Comparison of ENCODE assay signal across 18 cellular contexts in the genomic region with DNA sequence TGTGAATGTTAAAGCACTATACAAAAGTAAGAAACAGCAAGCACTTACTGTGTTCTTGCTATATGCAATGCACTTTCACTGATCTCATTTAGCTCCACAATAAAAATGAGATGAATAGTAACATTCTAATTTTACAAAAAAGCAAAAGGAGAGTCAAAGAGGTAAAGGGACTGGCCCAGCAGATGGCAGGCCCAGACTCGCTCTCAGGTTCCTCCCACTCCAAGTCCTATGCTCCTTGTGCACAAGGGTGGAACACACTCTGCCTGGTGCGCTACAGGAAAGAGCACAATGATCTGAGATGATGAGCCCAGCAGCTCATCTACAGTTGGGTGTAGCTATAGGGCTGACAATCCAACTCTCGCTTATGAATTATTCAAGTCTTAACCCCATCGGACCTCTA.
A peak's percentile ranks its signal among the peaks of the same experiment; 100 is the strongest.
DNase-seq lines count a peak whose midpoint lies in the region; ATAC-seq and TF ChIP-seq lines count a peak whose summit lies in the region.
"Had no signal": no experiment of that assay in that cellular context is flagged by ENCODE, and none has a peak within 500 bp of the region (broad histone marks: within the 10 kb centered on the region; RNA-seq: fewer than 3 reads in every experiment).

No MANE protein-coding gene starts in this region.

- H3K9me3 ChIP-seq in HEK293 (ENCODE audit: control insufficient read depth, insufficient read depth, low read depth, low read length) (no peaks in the 10 kb centered on the region), RWPE2 (ENCODE audit: severe bottlenecking) (no peaks in the 10 kb centered on the region)
- H3K9me3 ChIP-seq: BE2C, SK-N-SH had no signal

- DNase-seq in NCI-H345 (lab: John Stamatoyannopoulos, UW) (peak; percentile 34), NCI-H345 treated with DMSO at 0.1 percent for 48 hours (lab: John Stamatoyannopoulos, UW; ENCODE audit: unreplicated experiment) (no peak), RWPE2 (ENCODE audit: low spot score) (no peak), foreskin keratinocyte (peak; percentile 43 to 61), MV-4-11 (lab: John Stamatoyannopoulos, UW) (no peak)
- DNase-seq in NK-92 treated with Interleukin-12 subunit alpha and Interleukin-12 subunit beta, amount 100 ng/mL, for 24 hours (lab: John Stamatoyannopoulos, UW) = no peak
- DNase-seq: BE2C; CD4-positive, CD25-positive, alpha-beta regulatory T cell; GDM1; HCEC 1CT; NCI-H2029; NCI-H526 treated with DMSO at 0.1 percent for 48 hours; SHP77 treated with DMSO at 0.1 percent for 48 hours; SK-N-SH; T-helper 9 cell had no signal

- H3K4me1 ChIP-seq in HEK293 (ENCODE audit: control insufficient read depth, insufficient read depth, low read length) (no peaks in the 10 kb centered on the region), RWPE2 (ENCODE audit: insufficient read depth, poor library complexity, severe bottlenecking) (peaks cover 5% of the 10 kb centered on the region), foreskin keratinocyte (peaks cover 9% of the 10 kb centered on the region)
- H3K4me1 ChIP-seq: BE2C had no signal

- H3K27me3 ChIP-seq in RWPE2 (ENCODE audit: insufficient read depth, poor library complexity, severe bottlenecking) (no peaks in the 10 kb centered on the region), foreskin keratinocyte (no peaks in the 10 kb centered on the region)
- H3K27me3 ChIP-seq: BE2C had no signal

- H3K27ac ChIP-seq in HEK293 (ENCODE audit: extremely low read depth, low read depth, low read length) = no peak overlapping the region
- no peak overlapping the region for H3K27ac ChIP-seq in RWPE2 (ENCODE audit: poor library complexity, severe bottlenecking)
- no peak overlapping the region for H3K27ac ChIP-seq in foreskin keratinocyte

- ATAC-seq in RWPE2 (ENCODE audit: low read depth) (peak; percentile 61), foreskin keratinocyte (peak; percentile 88), GM18520 (IDR thresholded peaks at IDR 0.05; ENCODE audit: unreplicated experiment) (no peak)
- ATAC-seq: GM23338 had no signal

- H3K36me3 ChIP-seq in HEK293 (ENCODE audit: control insufficient read depth in 2 of 2, insufficient read depth in 1 of 2, low read length in 2 of 2) = no peaks in the 10 kb centered on the region
- no peaks in the 10 kb centered on the region for H3K36me3 ChIP-seq in RWPE2 (ENCODE audit: low read depth)
- H3K36me3 ChIP-seq: BE2C had no signal

- no peak for TF ChIP-seq CTCF in HEK293 (tag by site-specific recombination; IDR thresholded peaks at IDR 0.05)
- TF ChIP-seq CTCF in RWPE2 (IDR thresholded peaks at IDR 0.05; ENCODE audit: poor library complexity, severe bottlenecking) = no peak
- peak; percentile 27 for TF ChIP-seq CTCF in foreskin keratinocyte (conservative IDR thresholded peaks at IDR 0.05)

- no peak overlapping the region for H3K4me3 ChIP-seq in HEK293 (ENCODE audit: low read depth, low read length)
- H3K4me3 ChIP-seq in RWPE2 (ENCODE audit: severe bottlenecking) = no peak overlapping the region
- H3K4me3 ChIP-seq: GM23338 had no signal

- CTCF ChIA-PET in HEK293 (lab: Yijun Ruan, JAX) = interaction anchor here (0.6 to 9.9 kb wide), 4 partner anchors 11 to 874 kb away, joined by 3 to 83 read pairs (median 8); no protein-coding TSS in a partner anchor

- POLR2A ChIA-PET in HEK293 (lab: Yijun Ruan, JAX) = no interaction called here

TF ChIP-seq in HEK293, 187 proteins besides CTCF, POLR2A, EP300 and RAD21 (continues in another document):
- TF ChIP-seq ZNF169 (tag by site-specific recombination; IDR thresholded peaks at IDR 0.05) = no peak
- no peak for TF ChIP-seq ZNF677 (tag by site-specific recombination; IDR thresholded peaks at IDR 0.05)
- no peak for TF ChIP-seq ZNF776 (tag by site-specific recombination; IDR thresholded peaks at IDR 0.05; ENCODE audit: borderline replicate concordance)
- peak; percentile 55; the same call in 1 of the 2 replicates for TF ChIP-seq ZBTB17 (tag by site-specific recombination; IDR thresholded peaks at IDR 0.05)
- TF ChIP-seq, protein P1, sequence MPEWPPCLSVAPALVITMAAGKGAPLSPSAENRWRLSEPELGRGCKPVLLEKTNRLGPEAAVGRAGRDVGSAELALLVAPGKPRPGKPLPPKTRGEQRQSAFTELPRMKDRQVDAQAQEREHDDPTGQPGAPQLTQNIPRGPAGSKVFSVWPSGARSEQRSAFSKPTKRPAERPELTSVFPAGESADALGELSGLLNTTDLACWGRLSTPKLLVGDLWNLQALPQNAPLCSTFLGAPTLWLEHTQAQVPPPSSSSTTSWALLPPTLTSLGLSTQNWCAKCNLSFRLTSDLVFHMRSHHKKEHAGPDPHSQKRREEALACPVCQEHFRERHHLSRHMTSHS (tag by site-specific recombination; IDR thresholded peaks at IDR 0.05) = no peak
- TF ChIP-seq ZNF274 (IDR thresholded peaks at IDR 0.05; ENCODE audit: low read length) = no peak
- no peak for TF ChIP-seq ZNF274 (tag by site-specific recombination; IDR thresholded peaks at IDR 0.05; ENCODE audit: borderline replicate concordance)
- TF ChIP-seq ZNF664 (tag by site-specific recombination; IDR thresholded peaks at IDR 0.05) = peak; percentile 52; the same call in 1 of the 2 replicates
- TF ChIP-seq ZBTB8A (tag by site-specific recombination; IDR thresholded peaks at IDR 0.05) = no peak
- peak; percentile 35; the same call in 1 of the 2 replicates for TF ChIP-seq SP7 (tag by site-specific recombination; IDR thresholded peaks at IDR 0.05)
- TF ChIP-seq ZSCAN23 (tag by site-specific recombination; IDR thresholded peaks at IDR 0.05) = no peak
- no peak for TF ChIP-seq ZNF23 (tag by site-specific recombination; IDR thresholded peaks at IDR 0.05; ENCODE audit: borderline replicate concordance)
- TF ChIP-seq EGR2 (tag by site-specific recombination; IDR thresholded peaks at IDR 0.05; ENCODE audit: low read depth) = 0 out of 2 replicates have a peak, but pooled peaks have one; percentile 14
- peak; percentile 44; the same call in 1 of the 2 replicates for TF ChIP-seq PRDM1 (tag by site-specific recombination; IDR thresholded peaks at IDR 0.05)
- no peak for TF ChIP-seq ZNF248 (tag by site-specific recombination; IDR thresholded peaks at IDR 0.05)
- TF ChIP-seq SCRT2 (tag by site-specific recombination; IDR thresholded peaks at IDR 0.05) = peak; percentile 39
- TF ChIP-seq KLF17 (tag by site-specific recombination; IDR thresholded peaks at IDR 0.05) = peak; percentile 57; the same call in 1 of the 2 replicates
- no peak for TF ChIP-seq ZNF302 (tag by site-specific recombination; IDR thresholded peaks at IDR 0.05; ENCODE audit: low read depth)
- 0 out of 2 replicates have a peak, but pooled peaks have one; percentile 24 for TF ChIP-seq ZFHX2 (tag by site-specific recombination; conservative IDR thresholded peaks at IDR 0.05)
- TF ChIP-seq ZBTB6 (tag by site-specific recombination; IDR thresholded peaks at IDR 0.05) = no peak
- no peak for TF ChIP-seq ZNF621 (tag by site-specific recombination; IDR thresholded peaks at IDR 0.05)
- no peak for TF ChIP-seq ZNF202 (tag by site-specific recombination; IDR thresholded peaks at IDR 0.05; ENCODE audit: borderline replicate concordance)
- TF ChIP-seq ZNF596 (tag by site-specific recombination; IDR thresholded peaks at IDR 0.05) = no peak
- TF ChIP-seq, protein P2, sequence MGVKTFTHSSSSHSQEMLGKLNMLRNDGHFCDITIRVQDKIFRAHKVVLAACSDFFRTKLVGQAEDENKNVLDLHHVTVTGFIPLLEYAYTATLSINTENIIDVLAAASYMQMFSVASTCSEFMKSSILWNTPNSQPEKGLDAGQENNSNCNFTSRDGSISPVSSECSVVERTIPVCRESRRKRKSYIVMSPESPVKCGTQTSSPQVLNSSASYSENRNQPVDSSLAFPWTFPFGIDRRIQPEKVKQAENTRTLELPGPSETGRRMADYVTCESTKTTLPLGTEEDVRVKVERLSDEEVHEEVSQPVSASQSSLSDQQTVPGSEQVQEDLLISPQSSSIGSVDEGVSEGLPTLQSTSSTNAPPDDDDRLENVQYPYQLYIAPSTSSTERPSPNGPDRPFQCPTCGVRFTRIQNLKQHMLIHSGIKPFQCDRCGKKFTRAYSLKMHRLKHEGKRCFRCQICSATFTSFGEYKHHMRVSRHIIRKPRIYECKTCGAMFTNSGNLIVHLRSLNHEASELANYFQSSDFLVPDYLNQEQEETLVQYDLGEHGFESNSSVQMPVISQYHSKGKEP (tag by site-specific recombination; IDR thresholded peaks at IDR 0.05) = no peak

Comparison
In these comparisons a context has a peak if more than half of its experiments do, and no peak if none do; other contexts are left out.
1. DNase-seq: peak in NCI-H345 (single experiment) and foreskin keratinocyte (2 of 2); none in NCI-H345 treated with DMSO at 0.1 percent for 48 hours (single experiment), RWPE2 (single experiment), MV-4-11 (single experiment) and NK-92 treated with Interleukin-12 subunit alpha and Interleukin-12 subunit beta, amount 100 ng/mL, for 24 hours (single experiment).